In the genomic region with DNA sequence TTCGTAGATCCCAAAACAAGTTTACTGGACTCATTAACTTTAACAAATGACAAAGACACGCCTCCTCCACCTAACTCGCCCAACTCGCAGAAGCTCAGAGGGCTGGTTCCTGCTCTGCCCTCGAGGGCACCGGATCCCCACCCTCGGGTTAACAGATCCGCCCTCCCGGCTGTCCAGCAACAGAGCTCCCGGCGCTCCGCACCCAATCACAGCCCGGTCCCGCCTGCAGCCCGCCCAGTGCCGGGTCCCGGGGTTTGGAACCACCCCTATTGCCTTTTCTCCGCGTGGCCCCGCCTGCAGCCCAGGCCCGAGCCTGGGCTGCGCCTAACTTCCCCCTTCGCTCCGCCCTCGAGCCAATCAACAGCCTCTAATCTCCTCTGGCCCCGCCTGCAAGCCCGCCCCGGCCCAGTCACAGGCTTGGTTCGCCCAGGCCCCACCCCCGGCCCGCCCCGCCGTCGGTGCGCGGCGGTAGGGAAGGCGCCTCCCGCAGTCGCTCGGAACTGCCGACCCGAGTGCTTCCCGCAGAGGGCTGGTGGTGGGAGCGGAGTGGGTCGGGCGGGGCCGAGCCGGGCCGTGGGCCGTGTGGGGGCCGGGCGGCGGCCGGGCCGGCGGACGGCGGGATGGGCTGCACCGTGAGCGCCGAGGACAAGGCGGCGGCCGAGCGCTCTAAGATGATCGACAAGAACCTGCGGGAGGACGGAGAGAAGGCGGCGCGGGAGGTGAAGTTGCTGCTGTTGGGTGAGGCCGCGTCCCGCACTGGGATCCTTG, we compare ENCODE assay signal across 8 cellular contexts. TPM values are rescaled to one million over a fixed set of nuclear protein-coding genes. Genes with fewer than 3 reads are reported as not detected.
DNase-seq lines count a peak whose midpoint lies in the region; ATAC-seq, FAIRE-seq and TF ChIP-seq lines count a peak whose summit lies in the region.

A gene (plus strand): TSS at position 489 of the 768 bp plus-strand sequence. CDS start 132 bp downstream, at position 621.

- peak within 1 kb of the TSS; percentile 98 for H3K14ac ChIP-seq in IMR-90 (replicated peaks; ENCODE audit: low read depth, low read length)

- peak within 1 kb of the TSS; percentile 84 for H3K56ac ChIP-seq in IMR-90 (ENCODE audit: extremely low read depth, insufficient read depth, low read length)

- H3K4me3 ChIP-seq in IMR-90 (ENCODE audit: insufficient read depth, low read depth, low read length) (peak within 1 kb of the TSS; percentile 82), endothelial cell of umbilical vein (replicated peaks in 1 of 3; ENCODE audit: insufficient read depth in 1 of 3, low read depth in 1 of 3, low read length in 3 of 3) (peak within 1 kb of the TSS; percentile 80 to 88 (median 81))

- H3K79me1 ChIP-seq in IMR-90 (ENCODE audit: low read depth in 1 of 2, low read length in 2 of 2) = peaks cover 0 to 32% of the 10 kb centered on the region in 2 experiments; a peak in 2 of 4 replicates

- no peak for TF ChIP-seq RAD21 in IMR-90 (IDR thresholded peaks at IDR 0.05; ENCODE audit: low read length)

- no peak within 1 kb of the TSS; the same call in 2 of the 3 replicates for H2BK15ac ChIP-seq in IMR-90 (ENCODE audit: low read depth, low read length)

- peak within 1 kb of the TSS; percentile 98 for H3K4ac ChIP-seq in IMR-90 (ENCODE audit: low read depth, low read length)

- H3K23ac ChIP-seq in IMR-90 (ENCODE audit: low read depth, low read length) = peak within 1 kb of the TSS; percentile 97

- peak; percentile 98 for DNase-seq in DMS 273 (lab: John Stamatoyannopoulos, UW; ENCODE audit: unreplicated experiment)
- peak; percentile 96 for DNase-seq in IMR-90
- DNase-seq in OCI-M1 (lab: John Stamatoyannopoulos, UW) = peak; percentile 97
- peak; percentile 98 for DNase-seq in activated T-cell treated with anti-CD3 and anti-CD28 coated beads for 24 hours (ENCODE audit: low read depth)
- peak; percentile 99 for DNase-seq in endothelial cell of umbilical vein (ENCODE audit: low read depth, low spot score)
- DNase-seq in middle frontal gyrus (ENCODE audit: extremely low spot score, low spot score) = peak; percentile 98
- DNase-seq in stimulated activated CD8-positive, alpha-beta memory T cell treated with anti-CD3 and anti-CD28 coated beads, Interleukin-2, amount 100 ng/mL, for 48 hours (ENCODE audit: low read depth in 2 of 2) = peak; percentile 98 to 99

- H3K18ac ChIP-seq in IMR-90 (ENCODE audit: low read depth, low read length) = peak within 1 kb of the TSS; percentile 37; the same call in 1 of the 2 replicates

- no peak within 1 kb of the TSS for H2BK20ac ChIP-seq in IMR-90 (ENCODE audit: low read depth, low read length)

- dilution Hi-C loops in IMR-90 (cut with HindIII; ENCODE audit: low sequenced_read_pairs, unreplicated experiment) (no loop called here), endothelial cell of umbilical vein (cut with MboI; ENCODE audit: extremely low pct_ligation_motif_present, low sequenced_read_pairs) (no loop called here)

- no peak within 1 kb of the TSS for H2BK120ac ChIP-seq in IMR-90 (ENCODE audit: low read depth, low read length)

- peak within 1 kb of the TSS; percentile 48 to 87; a peak in 3 of 4 replicates for H4K8ac ChIP-seq in IMR-90 (ENCODE audit: low read depth in 2 of 2, low read length in 2 of 2)

- peak within 1 kb of the TSS; percentile 97 for H3K27ac ChIP-seq in IMR-90 (ENCODE audit: insufficient read depth, low read length)
- H3K27ac ChIP-seq in endothelial cell of umbilical vein (ENCODE audit: insufficient read depth, low read depth, low read length) = peak within 1 kb of the TSS; percentile 60

- peak within 1 kb of the TSS; percentile 98 for H3K9ac ChIP-seq in IMR-90 (ENCODE audit: low read depth, low read length)
- peak within 1 kb of the TSS; percentile 91 for H3K9ac ChIP-seq in endothelial cell of umbilical vein (replicated peaks; ENCODE audit: extremely low read depth, insufficient read depth, low read length)

- intact Hi-C loops in IMR-90 (cut with micrococcal nuclease) = no loop called here
- intact Hi-C loops in endothelial cell of umbilical vein (cut with micrococcal nuclease) = loop anchor here (1.0 to 5.0 kb wide), 2 partner anchors 9 to 79 kb away; a partner anchor contains a TSS

- H2BK5ac ChIP-seq in IMR-90 (ENCODE audit: low read depth, low read length, poor library complexity, severe bottlenecking) = peak within 1 kb of the TSS; percentile 90

- H2AFZ ChIP-seq in IMR-90 (replicated peaks; ENCODE audit: low read length, poor library complexity) (peak within 1 kb of the TSS; percentile 80), endothelial cell of umbilical vein (ENCODE audit: low read depth, low read length) (peak within 1 kb of the TSS; percentile 18)

- peak within 1 kb of the TSS; percentile 92; the same call in 1 of the 2 replicates for H4K5ac ChIP-seq in IMR-90 (ENCODE audit: low read depth, low read length)

- H2AK5ac ChIP-seq in IMR-90 (ENCODE audit: low read depth, low read length) = peak within 1 kb of the TSS; percentile 99

- H3K9me1 ChIP-seq in IMR-90 (ENCODE audit: insufficient read depth, low read length) = peaks cover 7% of the 10 kb centered on the region
- H3K9me1 ChIP-seq in endothelial cell of umbilical vein (replicated peaks; ENCODE audit: control insufficient read depth, extremely low read depth, insufficient read depth, low read length) = no peaks in the 10 kb centered on the region

- TF ChIP-seq CTCF in IMR-90 (conservative IDR thresholded peaks at IDR 0.05; ENCODE audit: low read depth, low read length) (0 out of 2 replicates have a peak, but pooled peaks have one; percentile 2), endothelial cell of umbilical vein (IDR thresholded peaks at IDR 0.05; ENCODE audit: extremely low read depth in 1 of 2, insufficient read depth in 1 of 2, low read depth in 1 of 2, low read length in 2 of 2) (no peak)

- H3K9me3 ChIP-seq in IMR-90 (ENCODE audit: control insufficient read depth, insufficient read depth, low read length) (no peaks in the 10 kb centered on the region), endothelial cell of umbilical vein (replicated peaks; ENCODE audit: control insufficient read depth, insufficient read depth, low read length) (no peaks in the 10 kb centered on the region)

- WGBS in IMR-90 (ENCODE audit: extremely low coverage in 2 of 2, insufficient read length in 1 of 2), 2 experiments = 0% methylated on average over 23 of the region's 75 CpGs; no CpG with 5 or more reads in 1 of the 2 experiments

- H2AK9ac ChIP-seq in IMR-90 (replicated peaks; ENCODE audit: low read depth, low read length, poor library complexity) = peak within 1 kb of the TSS; percentile 100

- CTCF ChIA-PET in IMR-90 (lab: Yijun Ruan, JAX) (interaction anchor here (0.7 to 1.1 kb wide), 2 partner anchors 9 to 11 kb away, joined by 4 to 6 read pairs; no protein-coding TSS in a partner anchor), endothelial cell of umbilical vein (lab: Charles Lee) (interaction anchor here (0.9 to 2.3 kb wide), 11 partner anchors 8 to 44 kb away, joined by 3 to 37 read pairs (median 6); a partner anchor contains a TSS)

- peak within 1 kb of the TSS; percentile 80 for H4K91ac ChIP-seq in IMR-90 (ENCODE audit: insufficient read depth, low read depth, low read length)

- no TSS peak for BruUV-seq in IMR-90 (replicated peaks; lab: Mats Ljungman, UMichigan)
- no TSS peak for BruUV-seq in endothelial cell of umbilical vein (replicated peaks; lab: Mats Ljungman, UMichigan)

- in situ Hi-C loops in IMR-90 (cut with MboI; ENCODE audit: low sequenced_read_pairs) = no loop called here

- peak; percentile 98 for TF ChIP-seq POLR2A in IMR-90 (IDR thresholded peaks at IDR 0.05; ENCODE audit: low read depth, low read length)
- peak; percentile 98 for TF ChIP-seq POLR2A in endothelial cell of umbilical vein (IDR thresholded peaks at IDR 0.05; ENCODE audit: low read depth, low read length)

- ATAC-seq in GM21528 (IDR thresholded peaks at IDR 0.05; ENCODE audit: low FRiP score, unreplicated experiment) (peak; percentile 88), IMR-90 (ENCODE audit: low read depth) (peak; percentile 91)

- peak within 1 kb of the TSS; percentile 97 for H3K4me2 ChIP-seq in IMR-90 (ENCODE audit: low read depth, low read length)
- peak within 1 kb of the TSS; percentile 93 for H3K4me2 ChIP-seq in endothelial cell of umbilical vein (ENCODE audit: insufficient read depth, low read length)

- peaks cover 11% of the 10 kb centered on the region; the same call in 1 of the 2 replicates for H3K4me1 ChIP-seq in IMR-90 (ENCODE audit: control insufficient read depth, insufficient read depth, low read length)
- H3K4me1 ChIP-seq in endothelial cell of umbilical vein (ENCODE audit: control insufficient read depth, extremely low read depth, insufficient read depth, low read length) = peaks cover 26% of the 10 kb centered on the region

- POLR2A ChIA-PET in IMR-90 (lab: Charles Lee; ENCODE audit: unreplicated experiment) (interaction anchor here (0.6 to 1.4 kb wide), 2 partner anchors 11 to 28 kb away, joined by 3 to 6 read pairs; no protein-coding TSS in a partner anchor), endothelial cell of umbilical vein (lab: Charles Lee) (interaction anchor here (0.6 to 1.8 kb wide), 10 partner anchors 11 to 93 kb away, joined by 3 to 14 read pairs (median 4); a partner anchor contains a TSS)

- H3K36me3 ChIP-seq in IMR-90 (ENCODE audit: control insufficient read depth, insufficient read depth, low read length) (peaks cover 9% of the 10 kb centered on the region; the same call in 1 of the 2 replicates), endothelial cell of umbilical vein (ENCODE audit: control insufficient read depth in 2 of 2, extremely low read depth in 1 of 2, insufficient read depth in 2 of 2, low read length in 2 of 2) (peaks cover 2 to 6% of the 10 kb centered on the region in 2 experiments)

- FAIRE-seq in endothelial cell of umbilical vein (lab: Jason Lieb, UNC) = peak; percentile 99

- H3K79me2 ChIP-seq in endothelial cell of umbilical vein (ENCODE audit: control insufficient read depth, insufficient read depth, low read length) = peaks cover 49% of the 10 kb centered on the region

- no peaks in the 10 kb centered on the region for H3K27me3 ChIP-seq in IMR-90 (ENCODE audit: control insufficient read depth, insufficient read depth, low read length)
- no peaks in the 10 kb centered on the region for H3K27me3 ChIP-seq in endothelial cell of umbilical vein (ENCODE audit: control insufficient read depth in 2 of 2, insufficient read depth in 2 of 2, low read length in 2 of 2)

- H4K20me1 ChIP-seq in IMR-90 (ENCODE audit: insufficient read depth, low read length) (peaks cover 46% of the 10 kb centered on the region), endothelial cell of umbilical vein (replicated peaks; ENCODE audit: control insufficient read depth, extremely low read depth, insufficient read depth, low read length) (no peaks in the 10 kb centered on the region)

RNA-seq across cellular contexts. Expression of the gene that starts here (rescaled TPM):
- 816 and 867 TPM in 2 replicates for total RNA-seq in IMR-90 (2012; rRNA removed)
- polyA plus RNA-seq in IMR-90 (2012; rRNA removed) = 1,079 and 1,150 TPM in 2 replicates
- 411 and 787 TPM in 2 replicates for polyA plus RNA-seq in IMR-90 (2012; cell fraction: cytosol; rRNA removed)
- polyA plus RNA-seq in IMR-90 (2012; cell fraction: nucleus; rRNA removed; ENCODE audit: low replicate concordance) = 281 and 349 TPM in 2 replicates
- total RNA-seq in endothelial cell of umbilical vein = 767 and 773 TPM in 2 replicates
- 1,875 and 2,290 TPM in 2 replicates for polyA plus RNA-seq in endothelial cell of umbilical vein
- polyA plus RNA-seq in endothelial cell of umbilical vein (2011; cell fraction: cytosol; rRNA removed) = 1,268 and 1,476 TPM in 2 replicates
- 620 and 630 TPM in 2 replicates for polyA plus RNA-seq in endothelial cell of umbilical vein (2011; cell fraction: nucleus; rRNA removed)
- 588 and 714 TPM in 2 replicates for polyA plus RNA-seq in endothelial cell of umbilical vein (2012)
- 1,411 and 1,486 TPM in 2 replicates for polyA minus RNA-seq in endothelial cell of umbilical vein
- polyA minus RNA-seq in endothelial cell of umbilical vein (2011; cell fraction: cytosol; rRNA and poly(A)+ RNA removed) = 67.6 TPM
- polyA minus RNA-seq in endothelial cell of umbilical vein (2011; cell fraction: nucleus; rRNA and poly(A)+ RNA removed) = 157 and 164 TPM in 2 replicates

Comparison
In these comparisons a context has a peak if more than half of its experiments do, and no peak if none do; other contexts are left out.
1. Peak in every context shown above with its lines: DNase-seq, ATAC-seq, H3K4me3 ChIP-seq and H3K27ac ChIP-seq.